1 cellular context compared by ENCODE assay signal in genomic region chr15:42632100-42632675, GRCh38.
TF ChIP-seq lines count a peak whose summit lies in the region.

No MANE protein-coding gene starts in this region.

TF ChIP-seq in K562, 482 proteins besides CTCF, POLR2A, EP300 and RAD21 (continued from another document):
- no peak for TF ChIP-seq BCLAF1 (IDR thresholded peaks at IDR 0.05; ENCODE audit: borderline replicate concordance in 1 of 2, control insufficient read depth in 1 of 2, low read depth in 2 of 2, low read length in 1 of 2)
- no peak for TF ChIP-seq TEAD4 (IDR thresholded peaks at IDR 0.05; ENCODE audit: low read length)
- no peak for TF ChIP-seq TEAD4 (CRISPR knock-in tag; IDR thresholded peaks at IDR 0.05; ENCODE audit: borderline replicate concordance)
- no peak for TF ChIP-seq RBM22 (IDR thresholded peaks at IDR 0.05; ENCODE audit: low read depth, low read length, poor library complexity, severe bottlenecking)
- TF ChIP-seq CBX1 (IDR thresholded peaks at IDR 0.05; ENCODE audit: low read depth) = no peak
- no peak for TF ChIP-seq ZBTB1 (CRISPR knock-in tag; IDR thresholded peaks at IDR 0.05; ENCODE audit: borderline replicate concordance, low read depth)
- no peak for TF ChIP-seq FOXA3 (CRISPR knock-in tag; conservative IDR thresholded peaks at IDR 0.05 in 1 of 2, IDR thresholded peaks at IDR 0.05 in 1 of 2)
- no peak for TF ChIP-seq HDAC1 (IDR thresholded peaks at IDR 0.05)
- TF ChIP-seq RAD51 (IDR thresholded peaks at IDR 0.05; ENCODE audit: borderline replicate concordance, low read depth) = no peak
TF ChIP-seq in K562: peak in this region for 5.
